Comparison of ENCODE assay signal across 7 cellular contexts in genomic region chr6:49088631-49089030, GRCh38.
"Had no signal": no experiment of that assay in that cellular context is flagged by ENCODE, and none has a peak within 500 bp of the region (broad histone marks: within the 10 kb centered on the region; RNA-seq: fewer than 3 reads in every experiment).

No MANE protein-coding gene starts in this region.

- H3K4me2 ChIP-seq: KMS-11 had no signal

- DNase-seq: IMR-90, KBM-7, KG1 had no signal

- H3K27ac Mint-ChIP-seq: IgD-negative memory B cell had no signal

- H3K4me3 Mint-ChIP-seq: IgD-negative memory B cell had no signal

- H3K9ac ChIP-seq: KMS-11 had no signal

- FAIRE-seq: HTR-8/SVneo had no signal

- H3K27me3 Mint-ChIP-seq: IgD-negative memory B cell had no signal

- H3K4me1 Mint-ChIP-seq: IgD-negative memory B cell had no signal

- H3K27ac ChIP-seq: HL-60, KMS-11 had no signal
